8 cellular contexts compared by ENCODE assay signal in the genomic region with DNA sequence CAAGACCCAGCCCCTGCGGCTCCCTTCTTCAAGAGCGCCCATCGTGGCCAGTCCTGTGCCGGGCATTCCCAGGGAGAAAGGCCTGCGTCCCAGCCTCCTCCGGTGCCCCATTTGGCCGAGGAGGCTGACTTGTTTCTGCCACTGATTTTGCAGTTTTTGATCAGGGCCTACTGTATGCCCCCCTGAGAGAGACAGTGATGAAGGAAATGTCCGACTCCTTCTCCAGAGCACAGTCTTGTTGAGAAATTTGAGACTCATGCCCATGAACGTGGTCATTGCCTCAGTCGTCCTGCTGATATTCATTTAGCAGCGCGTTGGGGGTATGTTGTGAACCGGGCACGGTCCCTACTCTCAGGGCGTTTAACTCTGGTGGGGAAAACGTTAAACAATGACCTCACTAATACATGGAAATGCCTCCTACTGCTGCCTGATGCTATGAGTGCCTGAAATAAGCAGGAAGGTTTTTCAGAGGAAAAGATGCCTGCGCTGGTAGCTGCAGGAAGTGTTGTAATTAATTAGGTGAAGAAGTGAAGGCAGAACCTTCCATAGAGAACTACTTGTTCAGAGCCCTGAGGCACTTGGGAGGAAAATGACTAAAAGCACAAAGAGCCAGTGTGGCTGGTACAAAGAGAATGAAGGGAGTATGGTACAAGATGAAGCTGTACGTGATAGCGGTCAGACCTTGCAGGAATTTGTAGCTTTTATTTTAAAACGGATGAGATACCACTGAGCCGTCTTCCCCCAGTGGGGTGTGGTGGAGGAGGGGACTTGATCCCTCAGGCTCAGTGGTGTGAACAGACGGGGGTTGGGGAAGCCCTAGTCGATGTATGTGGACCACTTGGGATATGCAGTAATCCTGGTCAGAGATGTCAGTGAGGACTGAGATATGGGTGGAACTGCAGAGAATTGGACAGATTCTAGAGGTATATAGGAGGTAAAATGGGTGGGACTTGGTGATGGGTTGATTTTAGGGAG. TPM values are rescaled to one million over a fixed set of nuclear protein-coding genes. Genes with fewer than 3 reads are reported as not detected.
DNase-seq lines count a peak whose midpoint lies in the region; ATAC-seq, FAIRE-seq and TF ChIP-seq lines count a peak whose summit lies in the region.

No MANE protein-coding gene starts in this region.

- no peak for TF ChIP-seq EP300 in tibial nerve (IDR thresholded peaks at IDR 0.05)

- peaks cover 18% of the 10 kb centered on the region for H3K4me1 Mint-ChIP-seq in astrocyte (ENCODE audit: low read depth, unreplicated experiment)
- peaks cover 31% of the 10 kb centered on the region for H3K4me1 Mint-ChIP-seq in activated naive CD8-positive, alpha-beta T cell treated with anti-CD3 and anti-CD28 coated beads, Interleukin-2, amount 50 U/mL, for 24 hours

- peak; percentile 5 for ATAC-seq in HG03139 (IDR thresholded peaks at IDR 0.05; ENCODE audit: unreplicated experiment)
- no peak for ATAC-seq in activated naive CD8-positive, alpha-beta T cell treated with anti-CD3 and anti-CD28 coated beads, Interleukin-2, amount 50 U/mL, for 24 hours

- 2 to 3% methylated on average over 20 to 23 of the region's 23 CpGs for WGBS in tibial nerve, 2 donors

- no peaks in the 10 kb centered on the region for H3K27me3 Mint-ChIP-seq in astrocyte (ENCODE audit: low read depth, unreplicated experiment)
- H3K27me3 Mint-ChIP-seq in activated naive CD8-positive, alpha-beta T cell treated with anti-CD3 and anti-CD28 coated beads, Interleukin-2, amount 50 U/mL, for 24 hours, result no peaks in the 10 kb centered on the region

- peaks cover 42% of the 10 kb centered on the region for H3K36me3 ChIP-seq in DOHH2 (ENCODE audit: control insufficient read depth, low read length)
- H3K36me3 ChIP-seq in astrocyte (ENCODE audit: insufficient read depth, low read length), result peaks cover 5% of the 10 kb centered on the region
- H3K36me3 ChIP-seq in tibial nerve, result peaks cover 0 to 24% (median 0%) of the 10 kb centered on the region in 3 donors

- H3K27me3 ChIP-seq in DOHH2 (ENCODE audit: control insufficient read depth, low read length) (no peaks in the 10 kb centered on the region), astrocyte (ENCODE audit: insufficient read depth, low read length) (no peaks in the 10 kb centered on the region), tibial nerve (no peaks in the 10 kb centered on the region)

- H3K27ac ChIP-seq in DOHH2 (ENCODE audit: low read depth, low read length) (peak overlapping the region; percentile 10; the same call in 1 of the 2 replicates), astrocyte (ENCODE audit: low read depth, low read length) (peak overlapping the region; percentile 85), tibial nerve (peak overlapping the region; percentile 40 to 92 (median 90))

- H3K27ac Mint-ChIP-seq in astrocyte (ENCODE audit: unreplicated experiment), result no peak overlapping the region
- H3K27ac Mint-ChIP-seq in activated naive CD8-positive, alpha-beta T cell treated with anti-CD3 and anti-CD28 coated beads, Interleukin-2, amount 50 U/mL, for 24 hours, result no peak overlapping the region

- H3K9me3 Mint-ChIP-seq in astrocyte (ENCODE audit: unreplicated experiment), result no peaks in the 10 kb centered on the region
- H3K9me3 Mint-ChIP-seq in activated naive CD8-positive, alpha-beta T cell treated with anti-CD3 and anti-CD28 coated beads, Interleukin-2, amount 50 U/mL, for 24 hours, result no peaks in the 10 kb centered on the region

- H3K4me3 ChIP-seq in DOHH2 (ENCODE audit: low read length), result peak overlapping the region; percentile 98
- H3K4me3 ChIP-seq in astrocyte (ENCODE audit: insufficient read depth, low read depth, low read length), result peak overlapping the region; percentile 96
- peak overlapping the region; percentile 61 to 88 (median 77) for H3K4me3 ChIP-seq in tibial nerve

- H3K36me3 Mint-ChIP-seq in astrocyte (ENCODE audit: low read depth, unreplicated experiment), result peaks cover 9% of the 10 kb centered on the region
- H3K36me3 Mint-ChIP-seq in activated naive CD8-positive, alpha-beta T cell treated with anti-CD3 and anti-CD28 coated beads, Interleukin-2, amount 50 U/mL, for 24 hours (ENCODE audit: low read depth), result peaks cover 19% of the 10 kb centered on the region

- H3K9me2 ChIP-seq in DOHH2 (replicated peaks; ENCODE audit: control insufficient read depth, low read length), result no peaks in the 10 kb centered on the region

- no peak for TF ChIP-seq POLR2A in tibial nerve (IDR thresholded peaks at IDR 0.05)

- FAIRE-seq in astrocyte (lab: Jason Lieb, UNC) (no peak), urothelium cell line (lab: Jason Lieb, UNC) (no peak)

- peaks cover 3% of the 10 kb centered on the region for H3F3A ChIP-seq in DOHH2 (ENCODE audit: control insufficient read depth, insufficient read depth)

- H3K4me2 ChIP-seq in DOHH2 (ENCODE audit: low read length) (peak overlapping the region; percentile 91), astrocyte (ENCODE audit: low read length) (peak overlapping the region; percentile 96)

- peaks cover 4% of the 10 kb centered on the region; the same call in 1 of the 2 replicates for H4K20me1 ChIP-seq in DOHH2 (ENCODE audit: control insufficient read depth, insufficient read depth, low read depth, low read length)
- H4K20me1 ChIP-seq in astrocyte (ENCODE audit: insufficient read depth, low read length), result peaks cover 36% of the 10 kb centered on the region

- no peak for TF ChIP-seq CTCF in DOHH2 (IDR thresholded peaks at IDR 0.05; ENCODE audit: low read depth, low read length, poor library complexity, severe bottlenecking)
- no peak for TF ChIP-seq CTCF in astrocyte (IDR thresholded peaks at IDR 0.05; ENCODE audit: insufficient read depth, low read depth, low read length)
- TF ChIP-seq CTCF in tibial nerve (IDR thresholded peaks at IDR 0.05), result no peak

- peak overlapping the region; percentile 95 for H3K9ac ChIP-seq in astrocyte (ENCODE audit: low read length)

- peak; percentile 23 for DNase-seq in astrocyte (ENCODE audit: low read depth)
- DNase-seq in islet precursor cell, result peak; percentile 61
- no peak for DNase-seq in tibial nerve (ENCODE audit: low spot score in 2 of 2)
- DNase-seq in urothelium cell line (ENCODE audit: low spot score), result no peak
- no peak for DNase-seq in NCI-H446 treated with DMSO at 0.1 percent for 48 hours (lab: John Stamatoyannopoulos, UW)
- no peak for DNase-seq in activated naive CD8-positive, alpha-beta T cell treated with anti-CD3 and anti-CD28 coated beads, Interleukin-2, amount 50 U/mL, for 24 hours

- H3K79me2 ChIP-seq in DOHH2 (ENCODE audit: control insufficient read depth, low read length), result peaks cover 95% of the 10 kb centered on the region
- H3K79me2 ChIP-seq in astrocyte (ENCODE audit: insufficient read depth, low read length), result peaks cover 92% of the 10 kb centered on the region

- H3K9me3 ChIP-seq in DOHH2 (ENCODE audit: control insufficient read depth, insufficient read depth, low read length) (no peaks in the 10 kb centered on the region), astrocyte (ENCODE audit: insufficient read depth, low read depth, low read length) (no peaks in the 10 kb centered on the region), tibial nerve (no peaks in the 10 kb centered on the region)

- H3K4me3 Mint-ChIP-seq in astrocyte (ENCODE audit: unreplicated experiment), result no peak overlapping the region
- H3K4me3 Mint-ChIP-seq in activated naive CD8-positive, alpha-beta T cell treated with anti-CD3 and anti-CD28 coated beads, Interleukin-2, amount 50 U/mL, for 24 hours, result no peak overlapping the region

- peak overlapping the region; percentile 82 for H2AFZ ChIP-seq in astrocyte (ENCODE audit: low read depth, low read length)

- peaks cover 44% of the 10 kb centered on the region for H3K4me1 ChIP-seq in DOHH2 (ENCODE audit: control insufficient read depth, low read length)
- peaks cover 22% of the 10 kb centered on the region for H3K4me1 ChIP-seq in astrocyte (ENCODE audit: insufficient read depth, low read length)
- H3K4me1 ChIP-seq in tibial nerve, result peaks cover 0 to 51% (median 20%) of the 10 kb centered on the region in 4 donors

RNA-seq across cellular contexts. Expression of gene ZCCHC17, which starts 0.7 kb away (rescaled TPM):
- total RNA-seq in astrocyte (43.4 and 51.3 TPM in 2 replicates), tibial nerve (10 to 100 TPM; 14.9 to 30.4 (median 26.5) TPM)

RNA-seq across cellular contexts. Expression of gene SNRNP40, which starts 1.0 kb away (rescaled TPM):
- total RNA-seq in astrocyte, result 41.0 and 42.0 TPM in 2 replicates
- total RNA-seq in tibial nerve, result 10 to 100 TPM; 42.8 to 57.0 (median 48.4) TPM

RNA-seq across cellular contexts. Expression of gene NKAIN1, which starts 57.9 kb away (rescaled TPM):
- total RNA-seq in astrocyte (5.6 and 6.8 TPM in 2 replicates), tibial nerve (not detected)

Comparison
In these comparisons a context has a peak if more than half of its experiments do, and no peak if none do; other contexts are left out.
1. H3K27ac ChIP-seq: peak in every context shown above with its lines; median percentile 90 in tibial nerve; 85 in astrocyte; 10 in DOHH2.
2. DNase-seq: peak in astrocyte (single experiment) and islet precursor cell (single experiment); none in tibial nerve (0 of 2), urothelium cell line (single experiment), NCI-H446 treated with DMSO at 0.1 percent for 48 hours (single experiment) and activated naive CD8-positive, alpha-beta T cell treated with anti-CD3 and anti-CD28 coated beads, Interleukin-2, amount 50 U/mL, for 24 hours (single experiment).
3. Peak in every context shown above with its lines, with median percentiles within 50 percentile points of each other: H3K4me3 ChIP-seq.